In genomic region chr13:29936051-29936813, GRCh38 we compare ENCODE assay signal across 9 cellular contexts.
A peak's percentile ranks its signal among the peaks of the same experiment; 100 is the strongest.
DNase-seq lines count a peak whose midpoint lies in the region; ATAC-seq and FAIRE-seq lines count a peak whose summit lies in the region.
"Had no signal": no experiment of that assay in that cellular context is flagged by ENCODE, and none has a peak within 500 bp of the region (broad histone marks: within the 10 kb centered on the region; RNA-seq: fewer than 3 reads in every experiment).

No MANE protein-coding gene starts in this region.

- peak overlapping the region; percentile 83 for H3K27ac Mint-ChIP-seq in activated naive CD4-positive, alpha-beta T cell treated with anti-CD3 and anti-CD28 coated beads for 36 hours

- H3K27ac ChIP-seq in small intestine (ENCODE audit: low read depth in 1 of 2, low read length in 1 of 2): peak overlapping the region in 1 of 2 donors; percentile 63

- H3K4me3 Mint-ChIP-seq in activated naive CD4-positive, alpha-beta T cell treated with anti-CD3 and anti-CD28 coated beads for 36 hours: peak overlapping the region; percentile 67

- no peaks in the 10 kb centered on the region for H3K9me3 ChIP-seq in small intestine (ENCODE audit: control insufficient read depth, low read depth)

- H3K4me1 ChIP-seq in small intestine (ENCODE audit: control insufficient read depth in 2 of 2, insufficient read depth in 1 of 2, low read depth in 1 of 2, low read length in 1 of 2): peaks cover 0 to 4% of the 10 kb centered on the region in 2 donors

- H3K9me3 Mint-ChIP-seq in activated naive CD4-positive, alpha-beta T cell treated with anti-CD3 and anti-CD28 coated beads for 36 hours: no peaks in the 10 kb centered on the region

- 7 to 22% (median 13%) methylated on average over 13 of the region's 13 CpGs for WGBS in small intestine, 3 donors

- H3K36me3 Mint-ChIP-seq in activated naive CD4-positive, alpha-beta T cell treated with anti-CD3 and anti-CD28 coated beads for 36 hours (ENCODE audit: low read depth): no peaks in the 10 kb centered on the region

- H3K36me3 ChIP-seq in small intestine (ENCODE audit: control insufficient read depth in 2 of 2, insufficient read depth in 2 of 2, low read length in 2 of 2): no peaks in the 10 kb centered on the region

- FAIRE-seq in small intestine (lab: Jason Lieb, UNC): no peak

- no peaks in the 10 kb centered on the region for H3K27me3 ChIP-seq in small intestine (ENCODE audit: control insufficient read depth in 2 of 2, insufficient read depth in 2 of 2, low read length in 2 of 2)

- H3K4me3 ChIP-seq in small intestine (ENCODE audit: low read depth in 1 of 2, low read length in 2 of 2): peak overlapping the region in 1 of 2 donors; percentile 33

- ATAC-seq in HG03045 (IDR thresholded peaks at IDR 0.05; ENCODE audit: unreplicated experiment): peak; percentile 20
- no peak for ATAC-seq in HG03442 (IDR thresholded peaks at IDR 0.05; ENCODE audit: unreplicated experiment)
- ATAC-seq in GM18858 (IDR thresholded peaks at IDR 0.05; ENCODE audit: unreplicated experiment): no peak

- peaks cover 39% of the 10 kb centered on the region for H3K4me1 Mint-ChIP-seq in activated naive CD4-positive, alpha-beta T cell treated with anti-CD3 and anti-CD28 coated beads for 36 hours (ENCODE audit: low read depth)

- CTCF ChIA-PET in activated naive CD4-positive, alpha-beta T cell treated with anti-CD3 and anti-CD28 coated beads for 36 hours (lab: Charles Lee): interaction anchor here (0.9 to 5.4 kb wide), 14 partner anchors 9 to 178 kb away, joined by 3 to 62 read pairs (median 5); partner anchors contain the start of gene UBL3

- intact Hi-C loops in activated naive CD4-positive, alpha-beta T cell treated with anti-CD3 and anti-CD28 coated beads for 36 hours (cut with micrococcal nuclease): loop anchor here (5.0 to 10.0 kb wide), 3 partner anchors 341 to 1226 kb away; partner anchors contain the start of genes HSPH1 and SLC7A1

- DNase-seq in NCI-H345 (lab: John Stamatoyannopoulos, UW): peak; percentile 30
- no peak for DNase-seq in NCI-H345 treated with DMSO at 0.1 percent for 48 hours (lab: John Stamatoyannopoulos, UW; ENCODE audit: unreplicated experiment)
- DNase-seq in activated naive CD4-positive, alpha-beta T cell treated with anti-CD3 and anti-CD28 coated beads for 36 hours: peak; percentile 9
- peak; percentile 64 for DNase-seq in small intestine
- no peak for DNase-seq in SW480 (ENCODE audit: low spot score)
- DNase-seq: OCI-M1 had no signal

- H3K27me3 Mint-ChIP-seq in activated naive CD4-positive, alpha-beta T cell treated with anti-CD3 and anti-CD28 coated beads for 36 hours (ENCODE audit: low read depth): no peaks in the 10 kb centered on the region

Comparison
In these comparisons a context has a peak if more than half of its experiments do, and no peak if none do; other contexts are left out.
1. DNase-seq: peak in NCI-H345 (single experiment), activated naive CD4-positive, alpha-beta T cell treated with anti-CD3 and anti-CD28 coated beads for 36 hours (single experiment) and small intestine (single experiment); none in NCI-H345 treated with DMSO at 0.1 percent for 48 hours (single experiment) and SW480 (single experiment).